ENCODE assay signal across 8 cellular contexts in genomic region chr17:2050246-2050866, GRCh38. TPM values are rescaled to one million over a fixed set of nuclear protein-coding genes. Genes with fewer than 3 reads are reported as not detected.
DNase-seq lines count a peak whose midpoint lies in the region; ATAC-seq and TF ChIP-seq lines count a peak whose summit lies in the region.

No MANE protein-coding gene starts in this region.

- POLR2A ChIA-PET in GM10248 (lab: Yijun Ruan, JAX): interaction anchor here (0.6 kb wide), 1 partner anchor 1713 kb away, joined by 3 read pairs; no protein-coding TSS in a partner anchor

- H3K4me1 Mint-ChIP-seq in osteocyte (ENCODE audit: unreplicated experiment): peaks cover 25% of the 10 kb centered on the region

- H3K36me3 Mint-ChIP-seq in osteocyte (ENCODE audit: unreplicated experiment): no peaks in the 10 kb centered on the region

- peak; percentile 12 for ATAC-seq in HG02973 (IDR thresholded peaks at IDR 0.05; ENCODE audit: unreplicated experiment)
- ATAC-seq in GM18519 (IDR thresholded peaks at IDR 0.05; ENCODE audit: low FRiP score, unreplicated experiment): no peak
- ATAC-seq in GM21576 (IDR thresholded peaks at IDR 0.05; ENCODE audit: unreplicated experiment): no peak

- TF ChIP-seq CTCF in GM10248 (IDR thresholded peaks at IDR 0.05; ENCODE audit: control extremely low read depth, extremely low read depth, low read depth, missing control alignments) (no peak), osteocyte (IDR thresholded peaks at IDR 0.05) (no peak)

- DNase-seq in GM10248 (ENCODE audit: extremely low spot score) (peak; percentile 71), OCI-M1 (lab: John Stamatoyannopoulos, UW) (peak; percentile 75), glomerular visceral epithelial cell (ENCODE audit: extremely low spot score) (peak; percentile 71), osteocyte (ENCODE audit: extremely low spot score, unreplicated experiment) (peak; percentile 86)
- peak; percentile 90 for DNase-seq in activated effector memory CD4-positive, alpha-beta T cell treated with anti-CD3 and anti-CD28 coated beads, Interleukin-2, amount 50 U/mL, for 16 hours

- CTCF ChIA-PET in GM10248 (lab: Yijun Ruan, JAX): interaction anchor here (0.7 to 2.7 kb wide), 4 partner anchors 194 to 302 kb away, joined by 3 to 12 read pairs (median 6); no protein-coding TSS in a partner anchor

- H3K27ac Mint-ChIP-seq in osteocyte (ENCODE audit: unreplicated experiment): no peak overlapping the region

- no peaks in the 10 kb centered on the region for H3K9me3 Mint-ChIP-seq in osteocyte (ENCODE audit: unreplicated experiment)

- H3K27me3 Mint-ChIP-seq in osteocyte (ENCODE audit: unreplicated experiment): peaks cover 4% of the 10 kb centered on the region

- no peak overlapping the region for H3K4me3 Mint-ChIP-seq in osteocyte (ENCODE audit: unreplicated experiment)

RNA-seq across cellular contexts. Expression of gene HIC1, which starts 4.5 kb away (rescaled TPM):
- total RNA-seq in osteocyte: 3.3 and 3.7 TPM in 2 replicates

RNA-seq across cellular contexts. Expression of gene OVCA2, which starts 8.5 kb away (rescaled TPM):
- 33.2 and 35.9 TPM in 2 replicates for total RNA-seq in osteocyte

RNA-seq across cellular contexts. Expression of gene DPH1, which starts 20.4 kb away (rescaled TPM):
- 57.3 and 59.0 TPM in 2 replicates for total RNA-seq in osteocyte

RNA-seq across cellular contexts. Expression of gene RTN4RL1, which starts 25.2 kb away (rescaled TPM):
- total RNA-seq in osteocyte: 3.7 and 3.8 TPM in 2 replicates
